ENCODE assay signal across 12 cellular contexts in the genomic region with DNA sequence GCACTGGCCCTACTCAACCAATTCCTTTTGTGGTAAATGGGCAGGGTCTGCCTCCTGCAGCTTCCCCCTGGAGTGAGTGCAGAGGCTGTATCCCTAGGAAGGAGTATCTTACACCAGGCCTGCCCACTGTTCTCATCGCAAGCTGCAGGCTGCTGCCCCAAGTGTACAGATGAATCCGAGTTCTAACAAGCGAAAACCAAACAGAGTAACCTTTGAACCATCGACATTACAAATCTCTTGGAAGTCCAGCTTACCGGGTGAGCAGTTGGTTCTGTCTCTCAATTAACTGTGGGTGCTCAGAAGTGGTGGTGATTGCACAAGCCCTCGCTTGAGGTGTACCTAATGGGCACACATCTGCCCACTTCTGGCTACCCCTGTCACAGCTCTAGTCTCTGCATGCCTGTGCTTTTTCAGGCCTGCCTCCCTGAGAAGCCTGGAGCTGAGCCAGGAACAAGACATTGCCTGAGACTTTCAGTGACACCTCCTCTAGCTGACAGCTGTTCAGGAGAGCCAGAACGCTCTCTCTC. TPM values are rescaled to one million over a fixed set of nuclear protein-coding genes. Genes with fewer than 3 reads are reported as not detected.
DNase-seq lines count a peak whose midpoint lies in the region; ATAC-seq and TF ChIP-seq lines count a peak whose summit lies in the region.
"Had no signal": no experiment of that assay in that cellular context is flagged by ENCODE, and none has a peak within 500 bp of the region (broad histone marks: within the 10 kb centered on the region; RNA-seq: fewer than 3 reads in every experiment).

No MANE protein-coding gene starts in this region.

- H4K91ac ChIP-seq in H9 (ENCODE audit: insufficient read length, low read depth, low read length) = no peak overlapping the region

- POLR2A ChIA-PET in A673 (lab: Charles Lee; ENCODE audit: low non-redundant PET) (no interaction called here), HEK293 (lab: Yijun Ruan, JAX) (no interaction called here), RWPE1 (lab: Yijun Ruan, JAX; ENCODE audit: low non-redundant PET) (interaction anchor here (0.6 to 1.0 kb wide), 3 partner anchors 15 to 23 kb away, joined by 3 to 4 read pairs (median 3); no protein-coding TSS in a partner anchor), GM10248 (lab: Yijun Ruan, JAX) (no interaction called here)

- H2BK12ac ChIP-seq in H9 (ENCODE audit: insufficient read length, low read depth, low read length) = no peak overlapping the region

- H3K4me3 ChIP-seq in A673 (ENCODE audit: low read depth, low read length, poor library complexity, severe bottlenecking) (no peak overlapping the region), HEK293 (ENCODE audit: low read depth, low read length) (no peak overlapping the region)

- peaks cover 4 to 18% (median 17%) of the 10 kb centered on the region in 3 experiments; a peak in 6 of 7 replicates for H3K36me3 Mint-ChIP-seq in H9 (ENCODE audit: insufficient read depth in 1 of 3, low read depth in 3 of 3)

- DNase-seq in A673 (ENCODE audit: low spot score) = peak; percentile 37
- DNase-seq in RWPE1 (ENCODE audit: low spot score) = peak; percentile 75
- peak; percentile 31 for DNase-seq in kidney tubule cell (ENCODE audit: low spot score)
- no peak for DNase-seq in GM10248 (ENCODE audit: extremely low spot score)
- DNase-seq in effector CD4-positive, alpha-beta T cell = no peak
- DNase-seq in H9 = no peak
- DNase-seq: caudate nucleus, kidney glomerular epithelial cell, NCI-H1436 treated with DMSO at 0.1 percent for 48 hours had no signal

- H3K14ac ChIP-seq in H9 (ENCODE audit: insufficient read depth, low read length) = no peak overlapping the region

- H2AFZ ChIP-seq in H9 (ENCODE audit: low read length) = no peak overlapping the region

- peak overlapping the region in 1 of 3 experiments; percentile 82; a peak in 1 of 7 replicates for H3K27ac Mint-ChIP-seq in H9
- H3K27ac Mint-ChIP-seq: B cell had no signal

- intact Hi-C loops in A673 (cut with micrococcal nuclease; ENCODE audit: unreplicated experiment) = no loop called here

- no CpG with 5 or more reads among the region's 7 CpGs for WGBS in H9 (ENCODE audit: extremely low coverage, insufficient read length, low lambda C conversion rate)

- H3K4me3 Mint-ChIP-seq in H9 = no peak overlapping the region
- H3K4me3 Mint-ChIP-seq: B cell had no signal

- H3K4me2 ChIP-seq in H9 (ENCODE audit: insufficient read depth, insufficient read length, low read length) = no peak overlapping the region

- H3K27me3 Mint-ChIP-seq in H9 (ENCODE audit: low read depth) = peaks cover 2% of the 10 kb centered on the region; the same call in 1 of the 2 replicates
- H3K27me3 Mint-ChIP-seq: B cell had no signal

- no peaks in the 10 kb centered on the region for H3K79me1 ChIP-seq in H9 (ENCODE audit: insufficient read depth, low read depth, low read length, poor library complexity, severe bottlenecking)

- no peak overlapping the region for H2BK20ac ChIP-seq in H9 (ENCODE audit: low read depth, low read length, poor library complexity, severe bottlenecking)

- no peak overlapping the region for H3K56ac ChIP-seq in H9 (ENCODE audit: insufficient read length, low read depth, low read length)

- H4K8ac ChIP-seq in H9 (replicated peaks; ENCODE audit: insufficient read length, low read depth, low read length) = no peak overlapping the region

- no peak overlapping the region for H2BK120ac ChIP-seq in H9 (ENCODE audit: low read depth, low read length, poor library complexity, severe bottlenecking)

- H3K4ac ChIP-seq in H9 (ENCODE audit: low read depth, low read length) = no peak overlapping the region

- H3K79me2 ChIP-seq in H9 (ENCODE audit: insufficient read depth, low read length) = no peaks in the 10 kb centered on the region

- H3K18ac ChIP-seq in H9 (ENCODE audit: insufficient read length, low read depth, low read length) = no peak overlapping the region

- H3K23ac ChIP-seq in H9 (ENCODE audit: insufficient read length, low read depth, low read length) = no peak overlapping the region

- H3K9ac ChIP-seq in H9 (ENCODE audit: extremely low read depth, insufficient read length, low read length) = no peak overlapping the region

- CTCF ChIA-PET in A673 (lab: Charles Lee) = no interaction called here
- CTCF ChIA-PET in HEK293 (lab: Yijun Ruan, JAX) = interaction anchor here (0.5 to 1.4 kb wide), 3 partner anchors 28 to 62 kb away, joined by 3 to 4 read pairs (median 4); no protein-coding TSS in a partner anchor
- CTCF ChIA-PET in RWPE1 (lab: Yijun Ruan, JAX) = interaction anchor here (0.6 to 1.3 kb wide), 4 partner anchors 24 to 103 kb away, joined by 3 to 4 read pairs (median 4); no protein-coding TSS in a partner anchor
- CTCF ChIA-PET in GM10248 (lab: Yijun Ruan, JAX) = interaction anchor here (1.3 to 1.6 kb wide), 3 partner anchors 18 to 197 kb away, joined by 3 to 5 read pairs (median 3); no protein-coding TSS in a partner anchor

- BruUV-seq in A673 (replicated peaks; lab: Mats Ljungman, UMichigan) = no TSS peak

- H3K27ac ChIP-seq in A673 (ENCODE audit: low read depth, low read length, poor library complexity, severe bottlenecking) (no peak overlapping the region), HEK293 (ENCODE audit: extremely low read depth, low read depth, low read length) (no peak overlapping the region), RWPE1 (peak overlapping the region; percentile 94), H9 (ENCODE audit: insufficient read length, low read depth, low read length) (no peak overlapping the region)

- H4K20me1 ChIP-seq in H9 (ENCODE audit: control insufficient read depth, insufficient read depth, insufficient read length) = no peaks in the 10 kb centered on the region

- no peak overlapping the region for H3T11ph ChIP-seq in H9 (ENCODE audit: low read length)

- H3K4me1 ChIP-seq in A673 (ENCODE audit: insufficient read depth, low read length, poor library complexity, severe bottlenecking) = no peaks in the 10 kb centered on the region
- H3K4me1 ChIP-seq in HEK293 (ENCODE audit: control insufficient read depth, insufficient read depth, low read length) = no peaks in the 10 kb centered on the region
- H3K4me1 ChIP-seq in H9 (ENCODE audit: insufficient read depth, low read length) = peaks cover 3% of the 10 kb centered on the region; the same call in 1 of the 2 replicates

- H3K9me3 Mint-ChIP-seq in H9 = no peaks in the 10 kb centered on the region

- H2AK5ac ChIP-seq in H9 (ENCODE audit: insufficient read length, low read length) = no peak overlapping the region

- peaks cover 17 to 29% of the 10 kb centered on the region in 2 experiments for H3K4me1 Mint-ChIP-seq in H9
- H3K4me1 Mint-ChIP-seq: B cell had no signal

- no peaks in the 10 kb centered on the region for H3K36me3 ChIP-seq in A673 (ENCODE audit: insufficient read depth, low read length, poor library complexity, severe bottlenecking)
- H3K36me3 ChIP-seq in HEK293 (ENCODE audit: control insufficient read depth in 2 of 2, insufficient read depth in 1 of 2, low read length in 2 of 2) = peaks cover 0 to 10% of the 10 kb centered on the region in 2 experiments; a peak in 1 of 3 replicates

- H3K23me2 ChIP-seq in H9 (ENCODE audit: insufficient read length, low read depth, low read length, poor library complexity, severe bottlenecking) = no peaks in the 10 kb centered on the region

- no peak for TF ChIP-seq CTCF in A673 (conservative IDR thresholded peaks at IDR 0.05; ENCODE audit: low read depth, low read length)
- TF ChIP-seq CTCF in HEK293 (tag by site-specific recombination; IDR thresholded peaks at IDR 0.05) = no peak
- TF ChIP-seq CTCF in RWPE1 (conservative IDR thresholded peaks at IDR 0.05; ENCODE audit: low read depth) = no peak
- TF ChIP-seq CTCF in GM10248 (IDR thresholded peaks at IDR 0.05; ENCODE audit: control extremely low read depth, extremely low read depth, low read depth, missing control alignments) = no peak
- TF ChIP-seq CTCF in H9 (conservative IDR thresholded peaks at IDR 0.05) = no peak

- no peaks in the 10 kb centered on the region for H3K9me3 ChIP-seq in A673 (ENCODE audit: low read depth, low read length, poor library complexity, severe bottlenecking)
- no peaks in the 10 kb centered on the region for H3K9me3 ChIP-seq in HEK293 (ENCODE audit: control insufficient read depth, insufficient read depth, low read depth, low read length)
- no peaks in the 10 kb centered on the region for H3K9me3 ChIP-seq in H9 (ENCODE audit: control insufficient read depth, low read depth, low read length)

- no peak overlapping the region for H2BK15ac ChIP-seq in H9 (ENCODE audit: low read depth, low read length)

- no peak overlapping the region for H4K5ac ChIP-seq in H9 (ENCODE audit: insufficient read length, low read depth, low read length)

- no peak overlapping the region for H2BK5ac ChIP-seq in H9 (ENCODE audit: insufficient read length, low read length)

- no peaks in the 10 kb centered on the region for H3K27me3 ChIP-seq in A673 (replicated peaks; ENCODE audit: insufficient read depth, low read depth, low read length, poor library complexity)
- no peaks in the 10 kb centered on the region for H3K27me3 ChIP-seq in H9 (ENCODE audit: insufficient read depth, low read length)

- ATAC-seq in GM19324 (IDR thresholded peaks at IDR 0.05; ENCODE audit: low FRiP score, unreplicated experiment) = no peak

TF ChIP-seq in HEK293, 187 proteins besides CTCF, POLR2A, EP300 and RAD21 (continues in another document):
- TF ChIP-seq ZNF221 (tag by site-specific recombination; IDR thresholded peaks at IDR 0.05; ENCODE audit: borderline replicate concordance) = no peak
- TF ChIP-seq ZNF114 (tag by site-specific recombination; IDR thresholded peaks at IDR 0.05) = no peak
- TF ChIP-seq ZEB2 (tag by site-specific recombination; IDR thresholded peaks at IDR 0.05) = no peak
- TF ChIP-seq ZNF211 (tag by site-specific recombination; IDR thresholded peaks at IDR 0.05; ENCODE audit: low read depth) = no peak

RNA-seq across cellular contexts. Expression of gene INAVA, which starts 22.7 kb away (rescaled TPM):
- total RNA-seq in A673 (2021) = 0.33 and 0.45 TPM in 2 replicates
- total RNA-seq in H9 (2021) = 36.8 and 37.2 TPM in 2 replicates

RNA-seq across cellular contexts. Expression of gene GPR25, which starts 44.6 kb away (rescaled TPM):
- total RNA-seq in A673 (2021) (not detected in 2 replicates), H9 (2021) (not detected in 2 replicates)

Comparison
In these comparisons a context has a peak if more than half of its experiments do, and no peak if none do; other contexts are left out.
1. DNase-seq: peak in A673 (single experiment), RWPE1 (single experiment) and kidney tubule cell (single experiment); none in GM10248 (single experiment), effector CD4-positive, alpha-beta T cell (single experiment) and H9 (single experiment).
2. RNA of gene INAVA, which starts 22.7 kb away (total RNA-seq): 36.8 to 37.2 TPM in H9; 0.33 to 0.45 TPM in A673; every median in the first group is over 10 times any median in the second.